In the genomic region with DNA sequence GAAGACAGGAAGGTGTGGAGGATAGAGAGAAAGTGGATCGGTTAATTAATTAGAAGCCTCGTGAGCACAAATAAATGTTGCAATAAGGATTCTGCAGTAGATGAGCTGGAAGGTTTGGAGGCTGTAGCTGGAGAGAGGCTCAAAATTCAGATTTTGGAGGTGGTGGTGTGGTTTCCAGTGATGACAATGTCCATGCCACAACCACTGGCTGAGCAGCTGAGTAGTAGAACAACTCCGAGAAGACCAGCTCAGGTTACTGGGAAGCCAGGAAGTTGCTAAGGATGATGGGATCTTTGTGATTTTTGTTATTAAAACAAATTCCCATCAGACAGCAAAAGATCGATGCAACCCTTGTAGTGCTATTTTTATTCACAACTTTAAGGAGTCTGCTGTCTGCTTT, we compare ENCODE assay signal across 14 cellular contexts. TPM values are rescaled to one million over a fixed set of nuclear protein-coding genes. Genes with fewer than 3 reads are reported as not detected.
A peak's percentile ranks its signal among the peaks of the same experiment; 100 is the strongest.
DNase-seq lines count a peak whose midpoint lies in the region; ATAC-seq and TF ChIP-seq lines count a peak whose summit lies in the region.
"Had no signal": no experiment of that assay in that cellular context is flagged by ENCODE, and none has a peak within 500 bp of the region (broad histone marks: within the 10 kb centered on the region; RNA-seq: fewer than 3 reads in every experiment).

No MANE protein-coding gene starts in this region.

- H3K4me1 Mint-ChIP-seq in activated T-helper 17 cell treated with anti-CD3 and anti-CD28 coated beads, Interleukin-2, amount 50 U/mL, for 72 hours: peaks cover 4% of the 10 kb centered on the region
- H3K4me1 Mint-ChIP-seq: CD4-positive, alpha-beta memory T cell; H9 had no signal

- no peak overlapping the region for H3K27ac Mint-ChIP-seq in activated T-helper 17 cell treated with anti-CD3 and anti-CD28 coated beads, Interleukin-2, amount 50 U/mL, for 72 hours
- H3K27ac Mint-ChIP-seq: CD4-positive, alpha-beta memory T cell; H9 had no signal

- no peaks in the 10 kb centered on the region for H3K9me3 Mint-ChIP-seq in activated T-helper 17 cell treated with anti-CD3 and anti-CD28 coated beads, Interleukin-2, amount 50 U/mL, for 72 hours
- H3K9me3 Mint-ChIP-seq: CD4-positive, alpha-beta memory T cell; H9 had no signal

- no peak overlapping the region for H3K9ac ChIP-seq in colonic mucosa (ENCODE audit: low read depth in 2 of 2, low read length in 2 of 2)

- H3K36me3 ChIP-seq in HEK293 (ENCODE audit: control insufficient read depth in 2 of 2, insufficient read depth in 1 of 2, low read length in 2 of 2) (no peaks in the 10 kb centered on the region), thyroid gland (no peaks in the 10 kb centered on the region), colonic mucosa (no peaks in the 10 kb centered on the region)
- H3K36me3 ChIP-seq: BE2C had no signal

- peak; percentile 34 for ATAC-seq in activated T-helper 17 cell treated with anti-CD3 and anti-CD28 coated beads, Interleukin-2, amount 50 U/mL, for 72 hours (replicated peaks)
- ATAC-seq in GM18502 (IDR thresholded peaks at IDR 0.05; ENCODE audit: poor library complexity, unreplicated experiment): no peak
- ATAC-seq: A549, GM12878 had no signal

- H3K36me3 Mint-ChIP-seq in activated T-helper 17 cell treated with anti-CD3 and anti-CD28 coated beads, Interleukin-2, amount 50 U/mL, for 72 hours (ENCODE audit: low read depth): peaks cover 5% of the 10 kb centered on the region
- H3K36me3 Mint-ChIP-seq: CD4-positive, alpha-beta memory T cell had no signal

- no peaks in the 10 kb centered on the region for H3K27me3 ChIP-seq in thyroid gland
- no peaks in the 10 kb centered on the region for H3K27me3 ChIP-seq in colonic mucosa
- H3K27me3 ChIP-seq: BE2C had no signal

- H3K9me3 ChIP-seq in HEK293 (ENCODE audit: control insufficient read depth, insufficient read depth, low read depth, low read length): no peaks in the 10 kb centered on the region
- H3K9me3 ChIP-seq in thyroid gland: no peaks in the 10 kb centered on the region
- no peaks in the 10 kb centered on the region for H3K9me3 ChIP-seq in colonic mucosa
- H3K9me3 ChIP-seq: A549, BE2C had no signal

- POLR2A ChIA-PET in HEK293 (lab: Yijun Ruan, JAX): no interaction called here

- WGBS in thyroid gland, 2 donors: 76 to 81% methylated on average over 4 of the region's 4 CpGs

- intact Hi-C loops in thyroid gland (cut with DNase I): no loop called here
- intact Hi-C loops in colonic mucosa (cut with DNase I): no loop called here

- TF ChIP-seq CTCF in HEK293 (tag by site-specific recombination; IDR thresholded peaks at IDR 0.05): no peak
- no peak for TF ChIP-seq CTCF in thyroid gland (IDR thresholded peaks at IDR 0.05)
- no peak for TF ChIP-seq CTCF in colonic mucosa (IDR thresholded peaks at IDR 0.05)

- no peak overlapping the region for H3K4me3 Mint-ChIP-seq in activated T-helper 17 cell treated with anti-CD3 and anti-CD28 coated beads, Interleukin-2, amount 50 U/mL, for 72 hours
- H3K4me3 Mint-ChIP-seq: CD4-positive, alpha-beta memory T cell; H9 had no signal

- no peak overlapping the region for H3K27ac ChIP-seq in HEK293 (ENCODE audit: extremely low read depth, low read depth, low read length)
- peak overlapping the region; percentile 14 to 69 (median 47) for H3K27ac ChIP-seq in thyroid gland
- no peak overlapping the region for H3K27ac ChIP-seq in colonic mucosa
- H3K27ac ChIP-seq: A549, C4-2B had no signal

- no peak for TF ChIP-seq POLR2A in thyroid gland (IDR thresholded peaks at IDR 0.05)

- peaks cover 5% of the 10 kb centered on the region for H3K27me3 Mint-ChIP-seq in activated T-helper 17 cell treated with anti-CD3 and anti-CD28 coated beads, Interleukin-2, amount 50 U/mL, for 72 hours

- H3K4me3 ChIP-seq in HEK293 (ENCODE audit: low read depth, low read length) (no peak overlapping the region), thyroid gland (replicated peaks in 1 of 3) (no peak overlapping the region), colonic mucosa (no peak overlapping the region)
- H3K4me3 ChIP-seq: A549, GM12878 had no signal

- CTCF ChIA-PET in HEK293 (lab: Yijun Ruan, JAX): no interaction called here

- peak; percentile 29 for DNase-seq in NCI-H226
- no peak for DNase-seq in thyroid gland
- DNase-seq in colonic mucosa: no peak
- DNase-seq: BE2C; CD4-positive, alpha-beta memory T cell; DMS79; GOT3; H9 had no signal

- H3K4me1 ChIP-seq in HEK293 (ENCODE audit: control insufficient read depth, insufficient read depth, low read length) (no peaks in the 10 kb centered on the region), thyroid gland (peaks cover 12 to 29% of the 10 kb centered on the region in 2 donors), colonic mucosa (no peaks in the 10 kb centered on the region)
- H3K4me1 ChIP-seq: A549, BE2C had no signal

TF ChIP-seq in HEK293, 187 proteins besides CTCF, POLR2A, EP300 and RAD21:
- TF ChIP-seq ZNF677 (tag by site-specific recombination; IDR thresholded peaks at IDR 0.05) (0 out of 2 replicates have a peak, but pooled peaks have one; percentile 33), ZNF391 (tag by site-specific recombination; IDR thresholded peaks at IDR 0.05; ENCODE audit: borderline replicate concordance, low read depth) (no peak)

RNA-seq across cellular contexts. Expression of a gene that starts 7.7 kb away (rescaled TPM):
- total RNA-seq in activated T-helper 17 cell treated with anti-CD3 and anti-CD28 coated beads, Interleukin-2, amount 50 U/mL, for 72 hours: 10 to 100 TPM; 14.7 to 27.5 TPM
- total RNA-seq in thyroid gland (100 to 1,000 TPM; 193 to 299 (median 254) TPM), colonic mucosa (under 1 TPM; 0.32 to 0.59 TPM)
- total RNA-seq: CD4-positive, alpha-beta memory T cell had no signal

Comparison
In these comparisons a context has a peak if more than half of its experiments do, and no peak if none do; other contexts are left out.
1. H3K27ac ChIP-seq: peak in thyroid gland (3 of 3); none in HEK293 (single experiment) and colonic mucosa (single experiment).
2. RNA of a gene that starts 7.7 kb away (total RNA-seq): 193 to 299 TPM in thyroid gland and 14.7 to 27.5 TPM in activated T-helper 17 cell treated with anti-CD3 and anti-CD28 coated beads, Interleukin-2, amount 50 U/mL, for 72 hours; 0.32 to 0.59 TPM in colonic mucosa; every median in the first group is over 4 times any median in the second.